13 cellular contexts compared by ENCODE assay signal in the genomic region with DNA sequence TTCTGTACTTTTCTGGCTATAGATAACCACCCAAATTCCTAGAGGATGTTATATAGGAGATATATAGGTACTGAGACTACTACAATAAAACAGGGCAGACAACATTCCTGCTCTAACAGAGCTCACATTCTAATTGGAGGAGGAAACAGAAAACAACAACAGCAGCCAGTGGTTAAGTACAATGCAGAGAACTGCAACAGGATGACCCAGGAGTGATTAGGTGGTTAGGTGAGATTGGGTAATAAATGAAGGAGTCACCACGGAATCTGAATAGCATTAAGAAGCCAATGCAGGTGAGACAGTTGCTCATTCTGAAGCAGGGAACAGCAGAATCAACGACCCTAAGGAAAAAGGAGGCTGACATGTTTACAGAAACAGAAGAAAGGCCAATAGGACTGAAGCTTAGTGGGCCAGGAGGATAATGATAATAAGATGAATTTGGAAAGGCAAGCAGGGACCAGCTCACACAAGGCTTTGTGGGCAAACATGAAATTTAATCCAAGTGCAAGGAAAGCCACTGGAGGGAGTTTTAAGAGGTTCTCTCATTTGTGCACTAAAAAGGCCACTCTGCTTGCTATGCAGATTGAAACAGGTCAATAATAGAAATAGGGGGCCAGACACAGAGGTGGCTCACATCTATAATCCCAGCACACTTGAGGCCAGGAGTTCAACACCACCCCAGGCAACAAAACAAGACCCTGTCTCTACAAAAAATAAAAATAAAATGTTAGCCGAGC. TPM values are rescaled to one million over a fixed set of nuclear protein-coding genes. Genes with fewer than 3 reads are reported as not detected.
DNase-seq lines count a peak whose midpoint lies in the region; ATAC-seq and TF ChIP-seq lines count a peak whose summit lies in the region.
"Had no signal": no experiment of that assay in that cellular context is flagged by ENCODE, and none has a peak within 500 bp of the region (broad histone marks: within the 10 kb centered on the region; RNA-seq: fewer than 3 reads in every experiment).

No MANE protein-coding gene starts in this region.

- no peak overlapping the region for H2AK5ac ChIP-seq in H9 (ENCODE audit: insufficient read length, low read length)

- H3K4me2 ChIP-seq in H9 (ENCODE audit: insufficient read depth, insufficient read length, low read length) = peak overlapping the region; percentile 1
- H3K4me2 ChIP-seq: BLaER1 had no signal

- no peaks in the 10 kb centered on the region for H4K20me1 ChIP-seq in H9 (ENCODE audit: control insufficient read depth, insufficient read depth, insufficient read length)

- no peak overlapping the region for H3K9ac ChIP-seq in H9 (ENCODE audit: extremely low read depth, insufficient read length, low read length)
- H3K9ac ChIP-seq: BLaER1 had no signal

- H2BK12ac ChIP-seq in H9 (ENCODE audit: insufficient read length, low read depth, low read length) = no peak overlapping the region

- H3K79me2 ChIP-seq in H9 (ENCODE audit: insufficient read depth, low read length) = peaks cover 9% of the 10 kb centered on the region; the same call in 1 of the 2 replicates

- H3K4me1 Mint-ChIP-seq in H9 = peaks cover 32 to 34% of the 10 kb centered on the region in 2 experiments
- peaks cover 35% of the 10 kb centered on the region for H3K4me1 Mint-ChIP-seq in T-helper 17 cell

- H3T11ph ChIP-seq in H9 (ENCODE audit: low read length) = no peak overlapping the region

- H2BK15ac ChIP-seq in H9 (ENCODE audit: low read depth, low read length) = no peak overlapping the region

- no peaks in the 10 kb centered on the region for H3K27me3 ChIP-seq in H9 (ENCODE audit: insufficient read depth, low read length)
- H3K27me3 ChIP-seq: BLaER1 had no signal

- no peak overlapping the region for H4K5ac ChIP-seq in H9 (ENCODE audit: insufficient read length, low read depth, low read length)

- DNase-seq in AG10803 (ENCODE audit: low read depth) (no peak), H9 (no peak), T-helper 17 cell (no peak), iPS-NIHi11 (ENCODE audit: low spot score) (peak; percentile 43), T-helper 1 cell (no peak)
- no peak for DNase-seq in activated T-cell treated with anti-CD3 and anti-CD28 coated beads, Interleukin-2, amount 50 U/mL, for 1 hour
- DNase-seq: activated effector memory CD4-positive, alpha-beta T cell treated with Interleukin-2 at 50 U/mL for 16 hours; central memory CD4-positive, alpha-beta T cell; IMR-90 had no signal

- H2BK120ac ChIP-seq in H9 (ENCODE audit: low read depth, low read length, poor library complexity, severe bottlenecking) = no peak overlapping the region

- no peaks in the 10 kb centered on the region for H3K23me2 ChIP-seq in H9 (ENCODE audit: insufficient read length, low read depth, low read length, poor library complexity, severe bottlenecking)

- peaks cover 11% of the 10 kb centered on the region; the same call in 1 of the 2 replicates for H3K4me1 ChIP-seq in H9 (ENCODE audit: insufficient read depth, low read length)

- H2BK5ac ChIP-seq in H9 (ENCODE audit: insufficient read length, low read length) = no peak overlapping the region

- no peaks in the 10 kb centered on the region; a peak in 1 of 5 replicates for H3K9me3 Mint-ChIP-seq in H9
- H3K9me3 Mint-ChIP-seq: stimulated activated effector memory CD8-positive, alpha-beta T cell treated with anti-CD3 and anti-CD28 coated beads, Interleukin-12 subunit alpha, Interleukin-12 subunit beta, amount 100 ng/mL, for 72 hours had no signal

- H3K4ac ChIP-seq in H9 (ENCODE audit: low read depth, low read length) = no peak overlapping the region

- no peak overlapping the region for H3K14ac ChIP-seq in H9 (ENCODE audit: insufficient read depth, low read length)

- H3K9me3 ChIP-seq in H9 (ENCODE audit: control insufficient read depth, low read depth, low read length) (no peaks in the 10 kb centered on the region), T-helper 17 cell (ENCODE audit: control insufficient read depth, low read length, poor library complexity, severe bottlenecking) (no peaks in the 10 kb centered on the region)

- peak overlapping the region; percentile 37 to 98 (median 81) for H3K27ac Mint-ChIP-seq in H9
- peak overlapping the region; percentile 37 for H3K27ac Mint-ChIP-seq in T-helper 17 cell
- H3K27ac Mint-ChIP-seq: stimulated activated effector memory CD8-positive, alpha-beta T cell treated with anti-CD3 and anti-CD28 coated beads, Interleukin-12 subunit alpha, Interleukin-12 subunit beta, amount 100 ng/mL, for 72 hours had no signal

- H4K91ac ChIP-seq in H9 (ENCODE audit: insufficient read length, low read depth, low read length) = no peak overlapping the region

- H3K4me3 Mint-ChIP-seq in H9 = peak overlapping the region in 1 of 2 experiments; percentile 28; a peak in 1 of 5 replicates
- H3K4me3 Mint-ChIP-seq in T-helper 17 cell = no peak overlapping the region
- H3K4me3 Mint-ChIP-seq: stimulated activated effector memory CD8-positive, alpha-beta T cell treated with anti-CD3 and anti-CD28 coated beads, Interleukin-12 subunit alpha, Interleukin-12 subunit beta, amount 100 ng/mL, for 72 hours had no signal

- ATAC-seq in T-helper 17 cell (no peak), GM21576 (IDR thresholded peaks at IDR 0.05; ENCODE audit: unreplicated experiment) (no peak), GM21529 (IDR thresholded peaks at IDR 0.05; ENCODE audit: unreplicated experiment) (no peak)
- ATAC-seq: stimulated activated effector memory CD8-positive, alpha-beta T cell treated with anti-CD3 and anti-CD28 coated beads, Interleukin-12 subunit alpha, Interleukin-12 subunit beta, amount 100 ng/mL, for 72 hours had no signal

- no peak overlapping the region for H4K8ac ChIP-seq in H9 (replicated peaks; ENCODE audit: insufficient read length, low read depth, low read length)

- WGBS in H9 (ENCODE audit: extremely low coverage, insufficient read length, low lambda C conversion rate) = no CpG with 5 or more reads among the region's 3 CpGs

- H2BK20ac ChIP-seq in H9 (ENCODE audit: low read depth, low read length, poor library complexity, severe bottlenecking) = no peak overlapping the region

- H3K79me1 ChIP-seq in H9 (ENCODE audit: insufficient read depth, low read depth, low read length, poor library complexity, severe bottlenecking) = no peaks in the 10 kb centered on the region

- H3K36me3 Mint-ChIP-seq in H9 (ENCODE audit: insufficient read depth in 1 of 3, low read depth in 3 of 3) = peaks cover 3 to 6% (median 4%) of the 10 kb centered on the region in 3 experiments; a peak in 5 of 7 replicates
- peaks cover 8% of the 10 kb centered on the region for H3K36me3 Mint-ChIP-seq in T-helper 17 cell (ENCODE audit: low read depth)
- H3K36me3 Mint-ChIP-seq: stimulated activated effector memory CD8-positive, alpha-beta T cell treated with anti-CD3 and anti-CD28 coated beads, Interleukin-12 subunit alpha, Interleukin-12 subunit beta, amount 100 ng/mL, for 72 hours had no signal

- H3K27ac ChIP-seq in H9 (ENCODE audit: insufficient read length, low read depth, low read length) = peak overlapping the region; percentile 75
- H3K27ac ChIP-seq: BLaER1 had no signal

- H3K4me3 ChIP-seq in AG10803 (ENCODE audit: low read length) = no peak overlapping the region
- H3K4me3 ChIP-seq: BLaER1 had no signal

- H3K23ac ChIP-seq in H9 (ENCODE audit: insufficient read length, low read depth, low read length) = no peak overlapping the region

- peak overlapping the region; percentile 46 for H3K18ac ChIP-seq in H9 (ENCODE audit: insufficient read length, low read depth, low read length)

- TF ChIP-seq CTCF in AG10803 (conservative IDR thresholded peaks at IDR 0.05; ENCODE audit: low read length) (peak; percentile 19), H9 (conservative IDR thresholded peaks at IDR 0.05) (no peak)

- H3K27me3 Mint-ChIP-seq in H9 (ENCODE audit: low read depth) (no peaks in the 10 kb centered on the region), T-helper 17 cell (no peaks in the 10 kb centered on the region)

- H2AFZ ChIP-seq in H9 (ENCODE audit: low read length) = no peak overlapping the region

- H3K56ac ChIP-seq in H9 (ENCODE audit: insufficient read length, low read depth, low read length) = no peak overlapping the region

RNA-seq across cellular contexts. Expression of gene REEP3, which starts 16.9 kb away (rescaled TPM):
- total RNA-seq in H9 (2021) (21.4 and 23.8 TPM in 2 replicates), T-helper 17 cell (10 to 100 TPM; 21.1 TPM)

RNA-seq across cellular contexts. Expression of gene JMJD1C, which starts 38.5 kb away (rescaled TPM):
- total RNA-seq in H9 (2021) (195 and 200 TPM in 2 replicates), T-helper 17 cell (100 to 1,000 TPM; 215 to 279 TPM)
